ENCODE assay signal across 30 cellular contexts in genomic region chr4:168502886-168503285, GRCh38. TPM values are rescaled to one million over a fixed set of nuclear protein-coding genes. Genes with fewer than 3 reads are reported as not detected.
DNase-seq lines count a peak whose midpoint lies in the region; ATAC-seq and TF ChIP-seq lines count a peak whose summit lies in the region.
"Had no signal": no experiment of that assay in that cellular context is flagged by ENCODE, and none has a peak within 500 bp of the region (broad histone marks: within the 10 kb centered on the region; RNA-seq: fewer than 3 reads in every experiment).

No MANE protein-coding gene starts in this region.

- in situ Hi-C loops in gastrocnemius medialis (cut with MboI; ENCODE audit: low sequenced_read_pairs in 4 of 4): no loop called here

- H3K4me2 ChIP-seq in Loucy (ENCODE audit: low read depth, low read length, poor library complexity, severe bottlenecking): no peak overlapping the region

- TF ChIP-seq CTCF in cardiac muscle cell (IDR thresholded peaks at IDR 0.05; ENCODE audit: low read depth, low read length): no peak
- TF ChIP-seq CTCF in Loucy (conservative IDR thresholded peaks at IDR 0.05; ENCODE audit: low read length): no peak
- no peak for TF ChIP-seq CTCF in gastrocnemius medialis (IDR thresholded peaks at IDR 0.05 in 4 of 5, conservative IDR thresholded peaks at IDR 0.05 in 1 of 5)

- peaks cover 8% of the 10 kb centered on the region for H3K36me3 ChIP-seq in cardiac muscle cell
- H3K36me3 ChIP-seq in Loucy (ENCODE audit: insufficient read depth, low read length): no peaks in the 10 kb centered on the region
- no peaks in the 10 kb centered on the region for H3K36me3 ChIP-seq in gastrocnemius medialis
- no peaks in the 10 kb centered on the region for H3K36me3 ChIP-seq in CD8-positive, alpha-beta memory T cell (ENCODE audit: insufficient read depth, low read length)
- H3K36me3 ChIP-seq: thoracic aorta, vagina had no signal

- H3K4me1 Mint-ChIP-seq in dendritic cell treated with granulocyte-macrophage colony-stimulating factor and Interleukin-4, amounts not matched to agents 40 ng/mL and 50 ng/mL, for 4 days (ENCODE audit: low read depth): peaks cover 19% of the 10 kb centered on the region
- H3K4me1 Mint-ChIP-seq in CD8-positive, alpha-beta memory T cell: no peaks in the 10 kb centered on the region
- H3K4me1 Mint-ChIP-seq: stimulated activated naive B cell treated with anti-CD40 and anti-IgM and Interleukin-4, amounts not matched to agents 10 μg/mL and 1 μg/mL and 100 μg/mL, for 72 hours had no signal

- peak overlapping the region; percentile 79 for H2AFZ ChIP-seq in Loucy (ENCODE audit: low read length)

- H3K9me3 Mint-ChIP-seq in dendritic cell treated with granulocyte-macrophage colony-stimulating factor and Interleukin-4, amounts not matched to agents 40 ng/mL and 50 ng/mL, for 4 days: no peaks in the 10 kb centered on the region
- no peaks in the 10 kb centered on the region for H3K9me3 Mint-ChIP-seq in CD8-positive, alpha-beta memory T cell
- H3K9me3 Mint-ChIP-seq: activated B cell treated with CpG ODN at 0.5 μM for 24 hours; CD4-positive, alpha-beta T cell; stimulated activated naive B cell treated with anti-CD40 and anti-IgM and Interleukin-4, amounts not matched to agents 10 μg/mL and 1 μg/mL and 100 μg/mL, for 72 hours had no signal

- H3K27ac ChIP-seq in cardiac muscle cell (peak overlapping the region; percentile 34), gastrocnemius medialis (peak overlapping the region; percentile 63 to 88 (median 70))
- no peak overlapping the region for H3K27ac ChIP-seq in CD8-positive, alpha-beta memory T cell (ENCODE audit: low read depth, low read length)
- H3K27ac ChIP-seq: thoracic aorta, vagina had no signal

- no peaks in the 10 kb centered on the region for H3K9me3 ChIP-seq in cardiac muscle cell (ENCODE audit: low read depth)
- no peaks in the 10 kb centered on the region for H3K9me3 ChIP-seq in Loucy (ENCODE audit: insufficient read depth, low read depth, low read length)
- no peaks in the 10 kb centered on the region for H3K9me3 ChIP-seq in gastrocnemius medialis
- H3K9me3 ChIP-seq in CD8-positive, alpha-beta memory T cell (ENCODE audit: low read length): no peaks in the 10 kb centered on the region
- H3K9me3 ChIP-seq: thoracic aorta, vagina had no signal

- DNase-seq in cardiac muscle cell (ENCODE audit: low read depth in 1 of 2, low spot score in 1 of 2) (no peak), left cardiac atrium (no peak), gastrocnemius medialis (no peak)
- DNase-seq in CD8-positive, alpha-beta memory T cell: no peak
- DNase-seq: activated B cell treated with CpG ODN at 0.5 μM for 24 hours; activated CD4-positive, alpha-beta T cell treated with anti-CD3 and anti-CD28 coated beads, Interleukin-2, amount 50 U/mL, for 48 hours; activated naive CD4-positive, alpha-beta T cell; amniotic stem cell; CD4-positive, alpha-beta T cell; DMS153; dorsolateral prefrontal cortex; foreskin fibroblast; HCEC 1CT; hippocampal formation; KG1; MV-4-11; NCI-H187; NCI-H446; stimulated activated CD4-positive, alpha-beta T cell treated with anti-CD3 and anti-CD28 coated beads, Interleukin-2, amount 100 ng/mL, for 48 hours; stimulated activated naive B cell treated with anti-CD40 and anti-IgM and Interleukin-4, amounts not matched to agents 10 μg/mL and 1 μg/mL and 100 μg/mL, for 72 hours; T1000 had no signal

- H3K27ac Mint-ChIP-seq in dendritic cell treated with granulocyte-macrophage colony-stimulating factor and Interleukin-4, amounts not matched to agents 40 ng/mL and 50 ng/mL, for 4 days: peak overlapping the region; percentile 77
- no peak overlapping the region for H3K27ac Mint-ChIP-seq in CD8-positive, alpha-beta memory T cell
- H3K27ac Mint-ChIP-seq: activated B cell treated with CpG ODN at 0.5 μM for 24 hours; CD4-positive, alpha-beta T cell; progenitor cell of endocrine pancreas; stimulated activated naive B cell treated with anti-CD40 and anti-IgM and Interleukin-4, amounts not matched to agents 10 μg/mL and 1 μg/mL and 100 μg/mL, for 72 hours had no signal

- H3K36me3 Mint-ChIP-seq in dendritic cell treated with granulocyte-macrophage colony-stimulating factor and Interleukin-4, amounts not matched to agents 40 ng/mL and 50 ng/mL, for 4 days (ENCODE audit: low read depth): no peaks in the 10 kb centered on the region
- no peaks in the 10 kb centered on the region for H3K36me3 Mint-ChIP-seq in CD8-positive, alpha-beta memory T cell
- H3K36me3 Mint-ChIP-seq: stimulated activated naive B cell treated with anti-CD40 and anti-IgM and Interleukin-4, amounts not matched to agents 10 μg/mL and 1 μg/mL and 100 μg/mL, for 72 hours had no signal

- peaks cover 9% of the 10 kb centered on the region for H3K4me1 ChIP-seq in cardiac muscle cell (ENCODE audit: low read depth)
- no peaks in the 10 kb centered on the region for H3K4me1 ChIP-seq in Loucy (ENCODE audit: insufficient read depth, low read length, poor library complexity, severe bottlenecking)
- peaks cover 24 to 25% of the 10 kb centered on the region in 2 donors for H3K4me1 ChIP-seq in gastrocnemius medialis
- H3K4me1 ChIP-seq in CD8-positive, alpha-beta memory T cell (ENCODE audit: insufficient read depth, low read length): no peaks in the 10 kb centered on the region
- H3K4me1 ChIP-seq: vagina had no signal

- TF ChIP-seq POLR2A in gastrocnemius medialis (IDR thresholded peaks at IDR 0.05): no peak

- H3F3A ChIP-seq in Loucy (ENCODE audit: low read depth): no peaks in the 10 kb centered on the region

- H4K20me1 ChIP-seq in Loucy (ENCODE audit: insufficient read depth, low read length, poor library complexity, severe bottlenecking): no peaks in the 10 kb centered on the region

- H3K4me3 ChIP-seq in cardiac muscle cell (no peak overlapping the region), Loucy (ENCODE audit: low read length, poor library complexity, severe bottlenecking) (no peak overlapping the region), gastrocnemius medialis (no peak overlapping the region)
- H3K4me3 ChIP-seq in CD8-positive, alpha-beta memory T cell (ENCODE audit: low read length): no peak overlapping the region
- H3K4me3 ChIP-seq: dorsolateral prefrontal cortex, skin epidermis, thoracic aorta, vagina had no signal

- no peaks in the 10 kb centered on the region for H3K27me3 Mint-ChIP-seq in dendritic cell treated with granulocyte-macrophage colony-stimulating factor and Interleukin-4, amounts not matched to agents 40 ng/mL and 50 ng/mL, for 4 days
- H3K27me3 Mint-ChIP-seq in CD8-positive, alpha-beta memory T cell: peaks cover 3 to 26% of the 10 kb centered on the region in 2 donors
- H3K27me3 Mint-ChIP-seq: stimulated activated naive B cell treated with anti-CD40 and anti-IgM and Interleukin-4, amounts not matched to agents 10 μg/mL and 1 μg/mL and 100 μg/mL, for 72 hours had no signal

- ATAC-seq in left cardiac atrium (no peak), gastrocnemius medialis (peak in 1 of 2 donors; percentile 2), HG03460 (IDR thresholded peaks at IDR 0.05; ENCODE audit: unreplicated experiment) (no peak)
- ATAC-seq: SK-N-SH treated with all-trans-retinoic acid at 6 μM for 48 hours; stimulated activated naive B cell treated with anti-CD40 and anti-IgM and Interleukin-4, amounts not matched to agents 10 μg/mL and 1 μg/mL and 100 μg/mL, for 72 hours had no signal

- intact Hi-C loops in left cardiac atrium (cut with DNase I) (no loop called here), gastrocnemius medialis (cut with DNase I; ENCODE audit: low total_unique reads) (loop anchor here (10.0 kb wide), 1 partner anchor 312 kb away; no protein-coding TSS in a partner anchor)
- intact Hi-C loops in dendritic cell treated with granulocyte-macrophage colony-stimulating factor and Interleukin-4, amounts not matched to agents 40 ng/mL and 50 ng/mL, for 4 days (cut with micrococcal nuclease): no loop called here

- no peaks in the 10 kb centered on the region for H3K79me2 ChIP-seq in Loucy (ENCODE audit: insufficient read depth, low read length)

- H3K9ac ChIP-seq in Loucy (ENCODE audit: low read depth, low read length, poor library complexity, severe bottlenecking): no peak overlapping the region

- CTCF ChIA-PET in CD8-positive, alpha-beta memory T cell (lab: Charles Lee): no interaction called here

- H3K27me3 ChIP-seq in cardiac muscle cell: no peaks in the 10 kb centered on the region
- H3K27me3 ChIP-seq in Loucy (ENCODE audit: insufficient read depth, low read length, poor library complexity, severe bottlenecking): no peaks in the 10 kb centered on the region
- no peaks in the 10 kb centered on the region for H3K27me3 ChIP-seq in gastrocnemius medialis
- no peaks in the 10 kb centered on the region for H3K27me3 ChIP-seq in CD8-positive, alpha-beta memory T cell (ENCODE audit: insufficient read depth, low read length, poor library complexity, severe bottlenecking)
- H3K27me3 ChIP-seq: vagina had no signal

- no peak overlapping the region for H3K4me3 Mint-ChIP-seq in dendritic cell treated with granulocyte-macrophage colony-stimulating factor and Interleukin-4, amounts not matched to agents 40 ng/mL and 50 ng/mL, for 4 days
- no peak overlapping the region for H3K4me3 Mint-ChIP-seq in CD8-positive, alpha-beta memory T cell
- H3K4me3 Mint-ChIP-seq: activated B cell treated with CpG ODN at 0.5 μM for 24 hours; CD4-positive, alpha-beta T cell; stimulated activated naive B cell treated with anti-CD40 and anti-IgM and Interleukin-4, amounts not matched to agents 10 μg/mL and 1 μg/mL and 100 μg/mL, for 72 hours had no signal

- no peaks in the 10 kb centered on the region for H3K9me2 ChIP-seq in Loucy (replicated peaks; ENCODE audit: low read depth, low read length)

- POLR2A ChIA-PET in CD8-positive, alpha-beta memory T cell (lab: Charles Lee): no interaction called here

RNA-seq across cellular contexts. Expression of gene PALLD, which starts 6.0 kb away (rescaled TPM):
- total RNA-seq in cardiac muscle cell: 131 and 178 TPM in 2 replicates
- 157 and 225 TPM in 2 replicates for polyA plus RNA-seq in cardiac muscle cell
- total RNA-seq in left cardiac atrium: 100 to 1,000 TPM; 440 to 625 TPM
- 100 to 1,000 TPM; 165 to 439 (median 319) TPM for total RNA-seq in gastrocnemius medialis
- total RNA-seq in CD8-positive, alpha-beta memory T cell: under 1 TPM; 0.35 to 0.47 TPM
- 0.97 TPM for polyA plus RNA-seq in CD8-positive, alpha-beta memory T cell

RNA-seq across cellular contexts. Expression of gene DDX60L, which starts 22.6 kb away (rescaled TPM):
- total RNA-seq in cardiac muscle cell (0.99 and 2.1 TPM in 2 replicates), left cardiac atrium (10 to 100 TPM; 10.7 to 12.7 TPM), gastrocnemius medialis (1 to 10 TPM; 2.9 to 5.5 (median 3.4) TPM)
- 1.3 and 6.1 TPM in 2 replicates for polyA plus RNA-seq in cardiac muscle cell
- total RNA-seq in CD8-positive, alpha-beta memory T cell: 1 to 10 TPM; 5.0 to 8.1 TPM
- polyA plus RNA-seq in CD8-positive, alpha-beta memory T cell: 19.0 TPM
- polyA plus RNA-seq: neural cell had no signal

Comparison
In these comparisons a context has a peak if more than half of its experiments do, and no peak if none do; other contexts are left out.
1. RNA of gene PALLD, which starts 6.0 kb away (total RNA-seq): 440 to 625 TPM in left cardiac atrium, 165 to 439 TPM in gastrocnemius medialis and 131 to 178 TPM in cardiac muscle cell; 0.35 to 0.47 TPM in CD8-positive, alpha-beta memory T cell; every median in the first group is over 10 times any median in the second.